Comparison of ENCODE assay signal across 8 cellular contexts in genomic region chr2:181456660-181457120, GRCh38. TPM values are rescaled to one million over a fixed set of nuclear protein-coding genes. Genes with fewer than 3 reads are reported as not detected.
A peak's percentile ranks its signal among the peaks of the same experiment; 100 is the strongest.
DNase-seq lines count a peak whose midpoint lies in the region; ATAC-seq, FAIRE-seq and TF ChIP-seq lines count a peak whose summit lies in the region.

No MANE protein-coding gene starts in this region.

- H3K9me3 Mint-ChIP-seq in activated naive CD8-positive, alpha-beta T cell (ENCODE audit: low read depth) = no peaks in the 10 kb centered on the region

- H3K27ac ChIP-seq in A549 (peak overlapping the region in 1 of 2 experiments; percentile 81; a peak in 4 of 6 replicates), SK-N-SH (ENCODE audit: low read depth in 2 of 2, low read length in 1 of 2) (peak overlapping the region in 1 of 2 experiments; percentile 42; a peak in 1 of 4 replicates)

- no peak for FAIRE-seq in A549 (lab: Jason Lieb, UNC)

- H2AFZ ChIP-seq in SK-N-SH (ENCODE audit: low read depth) = peak overlapping the region; percentile 95

- CTCF ChIA-PET in A549 (lab: Yijun Ruan, JAX) (interaction anchor here (0.7 to 4.0 kb wide), 16 partner anchors 8 to 1333 kb away, joined by 3 to 31 read pairs (median 6); no protein-coding TSS in a partner anchor), SK-N-SH (lab: Yijun Ruan, JAX) (interaction anchor here (0.6 to 6.9 kb wide), 32 partner anchors 8 to 1333 kb away, joined by 3 to 65 read pairs (median 4); no protein-coding TSS in a partner anchor)

- WGBS in A549 (ENCODE audit: missing lambda C conversion rate) = 69% methylated on average over 17 of the region's 17 CpGs
- WGBS in SK-N-SH (ENCODE audit: low lambda C conversion rate) = 25% methylated on average over 17 of the region's 17 CpGs

- H3K4me2 ChIP-seq in A549 = peak overlapping the region; percentile 84
- peak overlapping the region; percentile 87 for H3K4me2 ChIP-seq in SK-N-SH

- no peak for TF ChIP-seq RAD21 in A549 (conservative IDR thresholded peaks at IDR 0.05 in 1 of 2, IDR thresholded peaks at IDR 0.05 in 1 of 2)
- no peak for TF ChIP-seq RAD21 in SK-N-SH (IDR thresholded peaks at IDR 0.05; ENCODE audit: low read length)

- ATAC-seq in A549 (peak; percentile 33 to 38; a peak in 4 of 6 replicates), GM19023 (IDR thresholded peaks at IDR 0.05; ENCODE audit: unreplicated experiment) (peak; percentile 67), HG03139 (IDR thresholded peaks at IDR 0.05; ENCODE audit: unreplicated experiment) (peak; percentile 63)

- H3K9ac ChIP-seq in SK-N-SH = peak overlapping the region; percentile 77
- H3K9ac ChIP-seq in iPS-15b (ENCODE audit: low read depth, low read length) = no peak overlapping the region

- no peaks in the 10 kb centered on the region for H3K9me2 ChIP-seq in SK-N-SH

- H3K4me1 ChIP-seq in A549 = no peaks in the 10 kb centered on the region
- peaks cover 0 to 14% of the 10 kb centered on the region in 2 experiments; a peak in 2 of 4 replicates for H3K4me1 ChIP-seq in SK-N-SH (ENCODE audit: control insufficient read depth in 1 of 2, insufficient read depth in 2 of 2, low read depth in 1 of 2, low read length in 1 of 2)
- peaks cover 5% of the 10 kb centered on the region for H3K4me1 ChIP-seq in iPS-15b (ENCODE audit: control insufficient read depth, insufficient read depth, low read length)

- peak overlapping the region; percentile 57 for H3K4me3 ChIP-seq in A549
- H3K4me3 ChIP-seq in SK-N-SH (ENCODE audit: low read depth in 2 of 2, low read length in 1 of 2) = peak overlapping the region; percentile 74 to 82
- peak overlapping the region; percentile 70 for H3K4me3 ChIP-seq in iPS-15b (ENCODE audit: low read depth, low read length)

- H3K4me1 Mint-ChIP-seq in activated naive CD8-positive, alpha-beta T cell (ENCODE audit: low read depth) = peaks cover 62% of the 10 kb centered on the region

- no peaks in the 10 kb centered on the region for H3K9me3 ChIP-seq in A549
- no peaks in the 10 kb centered on the region for H3K9me3 ChIP-seq in SK-N-SH
- H3K9me3 ChIP-seq in iPS-15b (ENCODE audit: control insufficient read depth, insufficient read depth, low read length) = no peaks in the 10 kb centered on the region

- H4K20me1 ChIP-seq in SK-N-SH (ENCODE audit: insufficient read depth) = no peaks in the 10 kb centered on the region

- peak overlapping the region; percentile 90 for H3K27ac Mint-ChIP-seq in activated naive CD8-positive, alpha-beta T cell

- H3K36me3 ChIP-seq in SK-N-SH (replicated peaks in 1 of 2; ENCODE audit: control insufficient read depth in 1 of 2, insufficient read depth in 2 of 2, low read length in 1 of 2) (no peaks in the 10 kb centered on the region), iPS-15b (ENCODE audit: control insufficient read depth, insufficient read depth, low read length) (no peaks in the 10 kb centered on the region)

- H3K27me3 Mint-ChIP-seq in activated naive CD8-positive, alpha-beta T cell = no peaks in the 10 kb centered on the region

- H3K4me3 Mint-ChIP-seq in activated naive CD8-positive, alpha-beta T cell = peak overlapping the region; percentile 82

- POLR2A ChIA-PET in A549 (lab: Yijun Ruan, JAX) (no interaction called here), SK-N-SH (lab: Yijun Ruan, JAX) (no interaction called here)

- H3F3A ChIP-seq in SK-N-SH (replicated peaks; ENCODE audit: insufficient read depth) = peaks cover 18% of the 10 kb centered on the region

- H3K36me3 Mint-ChIP-seq in activated naive CD8-positive, alpha-beta T cell = peaks cover 4% of the 10 kb centered on the region

- no peaks in the 10 kb centered on the region for H3K27me3 ChIP-seq in SK-N-SH (ENCODE audit: insufficient read depth)
- H3K27me3 ChIP-seq in iPS-15b (ENCODE audit: control insufficient read depth, insufficient read depth, low read length) = peaks cover 62% of the 10 kb centered on the region

- no peak for TF ChIP-seq POLR2A in A549 (IDR thresholded peaks at IDR 0.05; ENCODE audit: low read length)

- peaks cover 20% of the 10 kb centered on the region; the same call in 1 of the 2 replicates for H3K79me2 ChIP-seq in SK-N-SH (ENCODE audit: insufficient read depth)

- TF ChIP-seq EP300 in A549 (IDR thresholded peaks at IDR 0.05) = no peak
- TF ChIP-seq EP300 in SK-N-SH (IDR thresholded peaks at IDR 0.05; ENCODE audit: borderline replicate concordance in 1 of 2, low read depth in 1 of 2, low read length in 1 of 2) = no peak

- TF ChIP-seq CTCF in A549 (IDR thresholded peaks at IDR 0.05) = no peak
- TF ChIP-seq CTCF in SK-N-SH (IDR thresholded peaks at IDR 0.05) = no peak

- no peak for DNase-seq in A549 (ENCODE audit: low read depth in 1 of 2, low spot score in 1 of 2)
- DNase-seq in SK-N-SH = peak; percentile 42
- DNase-seq in stimulated activated CD4-positive, alpha-beta T cell treated with anti-CD3 and anti-CD28 coated beads, Interleukin-12 subunit alpha, Interleukin-12 subunit beta, amount 100 ng/mL, for 48 hours (ENCODE audit: low read depth in 2 of 3, low spot score in 1 of 3) = peak; percentile 44 to 51 (median 50)
- no peak for DNase-seq in NCI-H1436 treated with DMSO at 0.1 percent for 48 hours (lab: John Stamatoyannopoulos, UW)

TF ChIP-seq in A549, 52 proteins besides CTCF, POLR2A, EP300 and RAD21 (continues in another document):
- no peak for TF ChIP-seq HOXA7 (CRISPR knock-in tag; IDR thresholded peaks at IDR 0.05)
- no peak for TF ChIP-seq CBX8 (IDR thresholded peaks at IDR 0.05)
- TF ChIP-seq ZC3H11A (IDR thresholded peaks at IDR 0.05) = no peak
- no peak for TF ChIP-seq MAFK (IDR thresholded peaks at IDR 0.05; ENCODE audit: partially characterized antibody)
- no peak for TF ChIP-seq ZFP36 (IDR thresholded peaks at IDR 0.05; ENCODE audit: borderline replicate concordance, partially characterized antibody)
- TF ChIP-seq BHLHE40 (IDR thresholded peaks at IDR 0.05; ENCODE audit: low read depth, low read length) = no peak
- TF ChIP-seq ESRRA (IDR thresholded peaks at IDR 0.05; ENCODE audit: borderline replicate concordance, low read length) = no peak
- no peak for TF ChIP-seq MAZ (IDR thresholded peaks at IDR 0.05; ENCODE audit: borderline replicate concordance, low read depth, low read length)
- TF ChIP-seq POLR2AphosphoS2 (conservative IDR thresholded peaks at IDR 0.05; ENCODE audit: low read length) = no peak
- TF ChIP-seq HMGXB4 (CRISPR knock-in tag; IDR thresholded peaks at IDR 0.05; ENCODE audit: borderline replicate concordance) = no peak
- no peak for TF ChIP-seq FOSB (CRISPR knock-in tag; IDR thresholded peaks at IDR 0.05)
- TF ChIP-seq HOXB13 (CRISPR knock-in tag; IDR thresholded peaks at IDR 0.05; ENCODE audit: low read depth) = no peak
- TF ChIP-seq CEBPB (IDR thresholded peaks at IDR 0.05) = no peak

TF ChIP-seq in SK-N-SH, 30 proteins besides CTCF, POLR2A, EP300 and RAD21:
- TF ChIP-seq RCOR1 (IDR thresholded peaks at IDR 0.05; ENCODE audit: low read length) (no peak), USF2 (IDR thresholded peaks at IDR 0.05; ENCODE audit: borderline replicate concordance, low read depth, low read length) (no peak), MEF2A (IDR thresholded peaks at IDR 0.05; ENCODE audit: borderline replicate concordance, low read depth) (no peak), MXI1 (IDR thresholded peaks at IDR 0.05; ENCODE audit: low read depth, low read length) (no peak), FOXJ3 (CRISPR knock-in tag; IDR thresholded peaks at IDR 0.05) (no peak), GATA2 (CRISPR knock-in tag; IDR thresholded peaks at IDR 0.05) (no peak), GABPA (IDR thresholded peaks at IDR 0.05; ENCODE audit: low read depth) (no peak), POLR2AphosphoS5 (IDR thresholded peaks at IDR 0.05; ENCODE audit: low read depth, low read length) (no peak), MAX (IDR thresholded peaks at IDR 0.05; ENCODE audit: low read depth) (no peak), NFIC (IDR thresholded peaks at IDR 0.05; ENCODE audit: borderline replicate concordance) (no peak), YY1 (IDR thresholded peaks at IDR 0.05; ENCODE audit: low read depth) (no peak), SMC3 (IDR thresholded peaks at IDR 0.05; ENCODE audit: low read depth, low read length) (no peak)

RNA-seq across cellular contexts. Expression of gene ITGA4, which starts 0.5 kb away (rescaled TPM):
- polyA plus RNA-seq in A549 (2011; rRNA removed) = 1.4 and 1.7 TPM in 2 replicates
- 0.13 and 0.23 TPM in 2 replicates for polyA plus RNA-seq in A549 (2012; cell fraction: cytosol; rRNA removed)
- polyA plus RNA-seq in A549 (2012; cell fraction: nucleus; rRNA removed) = 0.20 and 0.62 TPM in 2 replicates
- polyA plus RNA-seq in A549 (2017; fragmentation: RNase III; extraction: RNeasy Plus Mini Kit Qiagen cat#74134 plus additional on column Dnase treatment) = 2.1 to 4.1 TPM (median 2.5 TPM) in 3 replicates
- 1.3 and 2.0 TPM in 2 replicates for polyA minus RNA-seq in A549 (2011; rRNA and poly(A)+ RNA removed)
- 10.5 and 12.5 TPM in 2 replicates for polyA plus RNA-seq in SK-N-SH (2012; rRNA removed)
- 14.1 and 15.4 TPM in 2 replicates for polyA plus RNA-seq in SK-N-SH (2012; cell fraction: cytosol; rRNA removed)
- 7.0 and 12.7 TPM in 2 replicates for polyA plus RNA-seq in SK-N-SH (2012; cell fraction: nucleus; rRNA removed)

Comparison
In these comparisons a context has a peak if more than half of its experiments do, and no peak if none do; other contexts are left out.
1. DNase-seq: peak in SK-N-SH (single experiment) and stimulated activated CD4-positive, alpha-beta T cell treated with anti-CD3 and anti-CD28 coated beads, Interleukin-12 subunit alpha, Interleukin-12 subunit beta, amount 100 ng/mL, for 48 hours (3 of 3); none in A549 (0 of 2) and NCI-H1436 treated with DMSO at 0.1 percent for 48 hours (single experiment).
2. Peak in every context shown above with its lines, with median percentiles within 50 percentile points of each other: ATAC-seq and H3K4me3 ChIP-seq.